ENCODE assay signal across 24 cellular contexts in genomic region chr11:93155738-93156137, GRCh38.
"Had no signal": no experiment of that assay in that cellular context is flagged by ENCODE, and none has a peak within 500 bp of the region (broad histone marks: within the 10 kb centered on the region; RNA-seq: fewer than 3 reads in every experiment).

No MANE protein-coding gene starts in this region.

- H3K27ac Mint-ChIP-seq: dendritic cell treated with granulocyte-macrophage colony-stimulating factor and Interleukin-4, amounts not matched to agents 40 ng/mL and 50 ng/mL, for 4 days; effector memory CD8-positive, alpha-beta T cell; endodermal cell; immature natural killer cell; mesothelial cell of epicardium; naive thymus-derived CD4-positive, alpha-beta T cell had no signal

- FAIRE-seq: endometrium, endothelial cell of umbilical vein, kidney had no signal

- ATAC-seq: effector memory CD8-positive, alpha-beta T cell; foreskin keratinocyte; gastroesophageal sphincter; heart left ventricle; left lung; left ventricle myocardium superior; lower lobe of right lung; naive thymus-derived CD4-positive, alpha-beta T cell had no signal

- H3K27me3 Mint-ChIP-seq: dendritic cell treated with granulocyte-macrophage colony-stimulating factor and Interleukin-4, amounts not matched to agents 40 ng/mL and 50 ng/mL, for 4 days; effector memory CD8-positive, alpha-beta T cell; naive thymus-derived CD4-positive, alpha-beta T cell had no signal

- H3K9me3 ChIP-seq: colonic mucosa, esophagus muscularis mucosa, gastroesophageal sphincter, left lung, lower lobe of right lung had no signal

- H3K9me3 Mint-ChIP-seq: dendritic cell treated with granulocyte-macrophage colony-stimulating factor and Interleukin-4, amounts not matched to agents 40 ng/mL and 50 ng/mL, for 4 days; effector memory CD8-positive, alpha-beta T cell had no signal

- H3K27me3 ChIP-seq: colonic mucosa, esophagus muscularis mucosa, foreskin keratinocyte, gastroesophageal sphincter, heart left ventricle, hepatocyte, left lung had no signal

- H3K4me3 Mint-ChIP-seq: dendritic cell treated with granulocyte-macrophage colony-stimulating factor and Interleukin-4, amounts not matched to agents 40 ng/mL and 50 ng/mL, for 4 days; effector memory CD8-positive, alpha-beta T cell; endodermal cell; immature natural killer cell; mesothelial cell of epicardium; naive thymus-derived CD4-positive, alpha-beta T cell had no signal

- H3K27ac ChIP-seq: colonic mucosa, esophagus muscularis mucosa, foreskin keratinocyte, gastroesophageal sphincter, heart left ventricle, hepatocyte, left lung, lower lobe of right lung had no signal

- H3K36me3 ChIP-seq: colonic mucosa had no signal

- H3K4me1 ChIP-seq: colonic mucosa, esophagus muscularis mucosa, foreskin keratinocyte, gastroesophageal sphincter, heart left ventricle, left lung, lower lobe of right lung had no signal

- H3K4me3 ChIP-seq: colonic mucosa, esophagus muscularis mucosa, gastroesophageal sphincter, heart left ventricle, hepatocyte, left lung, lower lobe of right lung had no signal

- DNase-seq: colonic mucosa; cortex of kidney; effector CD8-positive, alpha-beta T cell; effector memory CD8-positive, alpha-beta T cell; endodermal cell; foreskin keratinocyte; heart left ventricle; hypothalamus; immature natural killer cell; islet precursor cell; kidney; kidney glomerular epithelial cell; left lung; left ventricle myocardium superior; lower lobe of right lung; mesenchymal stem cell; naive thymus-derived CD4-positive, alpha-beta T cell had no signal

- H3K4me1 Mint-ChIP-seq: endodermal cell; immature natural killer cell; naive thymus-derived CD4-positive, alpha-beta T cell had no signal
